ENCODE assay signal across 8 cellular contexts in genomic region chr9:107282759-107283620, GRCh38. TPM values are rescaled to one million over a fixed set of nuclear protein-coding genes. Genes with fewer than 3 reads are reported as not detected.
DNase-seq lines count a peak whose midpoint lies in the region; TF ChIP-seq lines count a peak whose summit lies in the region.

RAD23B (plus strand) TSS chr9:107283279; CDS start chr9:107283630, 351 bp downstream.

- H2AK5ac ChIP-seq in neuronal stem cell (ENCODE audit: low read depth, low read length) = peak within 1 kb of the TSS; percentile 99

- no peaks in the 10 kb centered on the region for H3K27me3 ChIP-seq in neuronal stem cell (ENCODE audit: control insufficient read depth in 3 of 3, insufficient read depth in 3 of 3, low read depth in 1 of 3, low read length in 3 of 3)

- H3K27ac ChIP-seq in neuronal stem cell (replicated peaks; ENCODE audit: low read length) = peak within 1 kb of the TSS; percentile 99

- H3K9ac ChIP-seq in neuronal stem cell (ENCODE audit: low read depth, low read length, poor library complexity) = peak within 1 kb of the TSS; percentile 99

- peak within 1 kb of the TSS; percentile 97 for H2BK12ac ChIP-seq in neuronal stem cell (ENCODE audit: low read length)

- H3K9me3 ChIP-seq in neuronal stem cell (replicated peaks in 1 of 2; ENCODE audit: control insufficient read depth in 2 of 2, insufficient read depth in 1 of 2, low read depth in 1 of 2, low read length in 2 of 2) = no peaks in the 10 kb centered on the region

- peak within 1 kb of the TSS; percentile 75 for H4K8ac ChIP-seq in neuronal stem cell (ENCODE audit: low read depth, low read length)

- DNase-seq in GF-D8 (lab: John Stamatoyannopoulos, UW) (peak; percentile 93), HEK293T (ENCODE audit: extremely low spot score) (peak; percentile 97), MV-4-11 (lab: John Stamatoyannopoulos, UW) (peak; percentile 96), SK-MEL-5 (ENCODE audit: low read depth, low spot score) (peak; percentile 98), foreskin melanocyte (peak; percentile 95), neuronal stem cell (ENCODE audit: low spot score) (peak; percentile 98)
- DNase-seq in activated naive CD4-positive, alpha-beta T cell treated with Interleukin-2 at 50 U/mL for 16 hours = peak; percentile 98

- CTCF ChIA-PET in HEK293T (lab: Yijun Ruan, JAX) = no interaction called here

- H2BK15ac ChIP-seq in neuronal stem cell (ENCODE audit: low read length) = peak within 1 kb of the TSS; percentile 46

- peak within 1 kb of the TSS; percentile 87 for H3K4me2 ChIP-seq in neuronal stem cell (ENCODE audit: insufficient read depth, low read length, poor library complexity, severe bottlenecking)

- H3K14ac ChIP-seq in neuronal stem cell (ENCODE audit: low read length) = peak within 1 kb of the TSS; percentile 89

- peak within 1 kb of the TSS; percentile 100 for H3K23ac ChIP-seq in neuronal stem cell (ENCODE audit: low read depth, low read length, poor library complexity)

- POLR2A ChIA-PET in HEK293T (lab: Yijun Ruan, JAX) = interaction anchor here (0.5 to 1.6 kb wide), 8 partner anchors 9 to 62 kb away, joined by 3 to 7 read pairs (median 4); no protein-coding TSS in a partner anchor

- H3K4me3 ChIP-seq in neuronal stem cell (ENCODE audit: low read length in 2 of 2) = peak within 1 kb of the TSS; percentile 97 to 100

- peak within 1 kb of the TSS; percentile 97 for H2AFZ ChIP-seq in neuronal stem cell (ENCODE audit: low read length)

- peaks cover 2 to 12% of the 10 kb centered on the region in 2 donors for H3K4me1 ChIP-seq in neuronal stem cell (ENCODE audit: control insufficient read depth in 2 of 2, insufficient read depth in 1 of 2, low read depth in 1 of 2, low read length in 2 of 2)

- no peak for TF ChIP-seq CTCF in subcutaneous adipose tissue (IDR thresholded peaks at IDR 0.05; ENCODE audit: low read depth)

- H3K36me3 ChIP-seq in neuronal stem cell (replicated peaks in 1 of 2; ENCODE audit: control insufficient read depth in 2 of 2, insufficient read depth in 2 of 2, low read length in 2 of 2) = peaks cover 0 to 3% of the 10 kb centered on the region in 2 donors

- H2BK5ac ChIP-seq in neuronal stem cell (ENCODE audit: low read length) = peak within 1 kb of the TSS; percentile 100

- H3K79me1 ChIP-seq in neuronal stem cell (ENCODE audit: low read depth, low read length) = no peaks in the 10 kb centered on the region

- H3K18ac ChIP-seq in neuronal stem cell (ENCODE audit: low read length) = peak within 1 kb of the TSS; percentile 100

- in situ Hi-C loops in SK-MEL-5 (cut with HindIII; ENCODE audit: low pct_unique_long_range_greater_than_20kb, low sequenced_read_pairs) = no loop called here

- WGBS in neuronal stem cell (ENCODE audit: extremely low coverage in 2 of 2, insufficient read length in 2 of 2, insufficient replicate concordance in 1 of 2), 2 donors = no CpG with 5 or more reads among the region's 100 CpGs

- H2BK120ac ChIP-seq in neuronal stem cell (ENCODE audit: low read depth, low read length) = peak within 1 kb of the TSS; percentile 100

- H3K4ac ChIP-seq in neuronal stem cell (ENCODE audit: low read length) = peak within 1 kb of the TSS; percentile 97

- H4K91ac ChIP-seq in neuronal stem cell (ENCODE audit: low read depth, low read length, poor library complexity) = peak within 1 kb of the TSS; percentile 92

TF ChIP-seq in HEK293T, 16 proteins besides CTCF, POLR2A, EP300 and RAD21:
- peak; percentile 33; the same call in 1 of the 2 replicates for TF ChIP-seq TARDBP (IDR thresholded peaks at IDR 0.05)
- no peak for TF ChIP-seq ARNT (IDR thresholded peaks at IDR 0.05)
- peak; percentile 61; the same call in 1 of the 2 replicates for TF ChIP-seq LEF1 (IDR thresholded peaks at IDR 0.05; ENCODE audit: borderline replicate concordance)

RNA-seq across cellular contexts. Expression of gene RAD23B, which starts in this region (rescaled TPM):
- 106 and 107 TPM in 2 replicates for total RNA-seq in SK-MEL-5 (2014; rRNA removed; shearing (Covaris generic))
- 120 and 135 TPM in 2 replicates for polyA plus RNA-seq in SK-MEL-5 (2015; cell fraction: cytosol; rRNA removed)
- 15.5 and 30.8 TPM in 2 replicates for polyA plus RNA-seq in SK-MEL-5 (2015; cell fraction: nucleus; rRNA removed)
- polyA plus RNA-seq in neuronal stem cell (2013, experiment 1 of 2) = 166 TPM
- 182 TPM for polyA plus RNA-seq in neuronal stem cell (2013, experiment 2 of 2)
- 100 to 1,000 TPM in 1 of 4 donors, 10 to 100 TPM in 3; 71.0 to 109 (median 76.2) TPM for total RNA-seq in subcutaneous adipose tissue

Comparison
In these comparisons a context has a peak if more than half of its experiments do, and no peak if none do; other contexts are left out.
1. Peak in every context shown above with its lines: DNase-seq, H3K4me3 ChIP-seq and H3K27ac ChIP-seq.